8 cellular contexts compared by ENCODE assay signal in the genomic region with DNA sequence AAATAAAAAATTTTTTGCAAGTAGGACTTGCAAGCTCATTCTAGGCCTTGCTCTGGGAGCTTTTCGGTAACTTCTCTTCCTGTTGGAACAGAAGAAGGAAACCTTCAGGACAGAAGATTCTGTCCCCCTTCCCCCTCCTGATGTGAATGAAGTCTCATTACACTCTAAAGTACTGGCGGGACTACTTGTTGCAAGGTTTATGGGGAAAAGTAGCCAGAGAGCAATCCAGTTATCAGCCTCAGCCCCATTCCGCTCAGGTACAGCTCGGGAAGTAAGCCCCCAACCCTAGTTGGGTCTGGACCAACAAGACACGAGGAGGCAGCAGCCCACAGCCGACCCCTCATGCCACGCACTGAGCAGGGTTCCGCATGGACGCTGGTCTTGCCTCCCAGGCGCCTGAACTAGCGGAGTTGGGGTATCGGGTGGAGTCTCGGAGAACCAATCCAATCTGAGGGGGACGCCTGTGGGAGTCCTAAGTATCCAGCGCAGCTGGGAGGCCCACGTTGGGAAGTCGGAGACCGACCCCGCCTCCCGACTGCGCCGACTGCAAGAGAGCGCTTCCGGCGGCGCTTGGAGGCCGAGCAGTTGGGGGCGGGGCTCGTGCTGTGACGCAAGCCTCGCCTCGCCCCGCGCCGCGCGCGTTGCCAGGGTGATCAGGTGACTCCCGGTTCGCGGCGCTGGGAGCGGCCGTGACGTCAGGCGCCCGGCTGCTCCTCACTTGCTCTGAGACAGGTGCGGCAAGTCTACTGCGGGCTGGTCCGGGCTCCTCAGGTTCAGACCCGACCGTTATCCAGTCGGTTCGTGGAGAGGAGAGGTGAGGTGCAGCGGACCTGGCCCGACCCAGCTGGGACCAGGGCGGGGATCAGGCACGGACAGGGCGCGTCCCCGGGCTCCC. TPM values are rescaled to one million over a fixed set of nuclear protein-coding genes. Genes with fewer than 3 reads are reported as not detected.
DNase-seq lines count a peak whose midpoint lies in the region; ATAC-seq and TF ChIP-seq lines count a peak whose summit lies in the region.

A gene with protein sequence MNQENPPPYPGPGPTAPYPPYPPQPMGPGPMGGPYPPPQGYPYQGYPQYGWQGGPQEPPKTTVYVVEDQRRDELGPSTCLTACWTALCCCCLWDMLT (plus strand): TSS at position 717 of the 895 bp plus-strand sequence. CDS start 19,278 bp downstream, outside the sequence.

- DNase-seq in CMK (ENCODE audit: low read depth) (peak; percentile 70), GM20000 (ENCODE audit: low spot score) (peak; percentile 96), HT1080 (ENCODE audit: low read depth) (peak; percentile 91), NOMO-1 (lab: John Stamatoyannopoulos, UW; ENCODE audit: unreplicated experiment in 2 of 2) (peak; percentile 86 to 96), memory B cell (ENCODE audit: low spot score in 2 of 2) (peak; percentile 95 to 97)
- DNase-seq in activated CD8-positive, alpha-beta memory T cell treated with anti-CD3 and anti-CD28 coated beads for 48 hours (ENCODE audit: low read depth in 2 of 3, low spot score in 2 of 3) = peak; percentile 82 to 90 (median 85)
- peak; percentile 95 to 96 (median 96) for DNase-seq in effector memory CD8-positive, alpha-beta T cell
- DNase-seq in stimulated activated CD8-positive, alpha-beta memory T cell treated with anti-CD3 and anti-CD28 coated beads, Interleukin-12 subunit alpha, Interleukin-12 subunit beta, amount 100 ng/mL, for 24 hours (ENCODE audit: extremely low read depth) = peak; percentile 88

- no peak for TF ChIP-seq CTCF in GM20000 (IDR thresholded peaks at IDR 0.05; ENCODE audit: extremely low read depth, missing control alignments)

- H3K27ac Mint-ChIP-seq in effector memory CD8-positive, alpha-beta T cell = peak within 1 kb of the TSS; percentile 98
- peak within 1 kb of the TSS; percentile 93 for H3K27ac Mint-ChIP-seq in memory B cell

- ATAC-seq in effector memory CD8-positive, alpha-beta T cell (replicated peaks) = peak; percentile 90
- ATAC-seq in memory B cell (ENCODE audit: low read depth) = peak; percentile 89

- H3K4me3 Mint-ChIP-seq in effector memory CD8-positive, alpha-beta T cell = peak within 1 kb of the TSS; percentile 93 to 95
- H3K4me3 Mint-ChIP-seq in memory B cell = peak within 1 kb of the TSS; percentile 96

- H3K36me3 Mint-ChIP-seq in effector memory CD8-positive, alpha-beta T cell (ENCODE audit: insufficient read depth) = peaks cover 25% of the 10 kb centered on the region
- H3K36me3 Mint-ChIP-seq in memory B cell = peaks cover 4% of the 10 kb centered on the region

- no peaks in the 10 kb centered on the region for H3K9me3 Mint-ChIP-seq in effector memory CD8-positive, alpha-beta T cell
- H3K9me3 Mint-ChIP-seq in memory B cell = no peaks in the 10 kb centered on the region

- H3K4me1 Mint-ChIP-seq in effector memory CD8-positive, alpha-beta T cell (ENCODE audit: low read depth in 2 of 2) = peaks cover 12 to 13% of the 10 kb centered on the region in 2 donors
- H3K4me1 Mint-ChIP-seq in memory B cell = peaks cover 12% of the 10 kb centered on the region

- H3K27me3 Mint-ChIP-seq in effector memory CD8-positive, alpha-beta T cell = no peaks in the 10 kb centered on the region
- H3K27me3 Mint-ChIP-seq in memory B cell = no peaks in the 10 kb centered on the region

RNA-seq across cellular contexts. Expression of the gene that starts here (rescaled TPM):
- 34.9 and 40.3 TPM in 2 replicates for total RNA-seq in HT1080 (2014; rRNA removed; shearing (Covaris generic))
- polyA plus RNA-seq in HT1080 (2015; cell fraction: cytosol; rRNA removed) = 14.3 and 18.7 TPM in 2 replicates
- polyA plus RNA-seq in HT1080 (2015; cell fraction: nucleus; rRNA removed) = 6.4 and 8.3 TPM in 2 replicates

Comparison
In these comparisons a context has a peak if more than half of its experiments do, and no peak if none do; other contexts are left out.
1. Peak in every context shown above with its lines: DNase-seq and ATAC-seq.